13 cellular contexts compared by ENCODE assay signal in genomic region chr3:60594025-60594424, GRCh38.
A peak's percentile ranks its signal among the peaks of the same experiment; 100 is the strongest.
DNase-seq lines count a peak whose midpoint lies in the region; ATAC-seq, FAIRE-seq and TF ChIP-seq lines count a peak whose summit lies in the region.
"Had no signal": no experiment of that assay in that cellular context is flagged by ENCODE, and none has a peak within 500 bp of the region (broad histone marks: within the 10 kb centered on the region; RNA-seq: fewer than 3 reads in every experiment).

No MANE protein-coding gene starts in this region.

- FAIRE-seq in bronchial epithelial cell (lab: Jason Lieb, UNC) (no peak), kidney (lab: Jason Lieb, UNC) (no peak)
- FAIRE-seq: A204.1, G401.6 had no signal

- CTCF ChIA-PET in CD4-positive, alpha-beta memory T cell (lab: Charles Lee; ENCODE audit: partially characterized antibody), result no interaction called here

- DNase-seq in DMS79 treated with DMSO at 0.1 percent for 48 hours (lab: John Stamatoyannopoulos, UW), result peak; percentile 3
- no peak for DNase-seq in DMS79 (lab: John Stamatoyannopoulos, UW)
- DNase-seq in bronchial epithelial cell (ENCODE audit: low read depth), result peak; percentile 91
- DNase-seq in kidney, result peak; percentile 72
- peak; percentile 66 to 85 for DNase-seq in tibial nerve (ENCODE audit: low spot score in 2 of 2)
- DNase-seq in CD4-positive, alpha-beta memory T cell, result no peak
- no peak for DNase-seq in glutamatergic neuron
- DNase-seq: activated CD8-positive, alpha-beta memory T cell treated with anti-CD3 and anti-CD28 coated beads, Interleukin-2, amount 50 U/mL, for 48 hours; NCI-H2107; T-cell had no signal

- H3K4me3 ChIP-seq in bronchial epithelial cell (ENCODE audit: low read depth, low read length) (no peak overlapping the region), kidney (ENCODE audit: low read length in 2 of 2) (no peak overlapping the region), tibial nerve (no peak overlapping the region)
- H3K4me3 ChIP-seq in CD4-positive, alpha-beta memory T cell (ENCODE audit: low read length in 2 of 2), result no peak overlapping the region

- H3K36me3 ChIP-seq in bronchial epithelial cell (ENCODE audit: control insufficient read depth, insufficient read depth, low read length) (no peaks in the 10 kb centered on the region), kidney (ENCODE audit: control insufficient read depth in 1 of 2, insufficient read depth in 2 of 2, low read length in 2 of 2) (no peaks in the 10 kb centered on the region), tibial nerve (no peaks in the 10 kb centered on the region)
- H3K36me3 ChIP-seq in CD4-positive, alpha-beta memory T cell (ENCODE audit: insufficient read depth, low read length), result no peaks in the 10 kb centered on the region

- intact Hi-C loops in kidney (cut with DNase I), result no loop called here
- intact Hi-C loops in CD4-positive, alpha-beta memory T cell (cut with micrococcal nuclease), result no loop called here

- peaks cover 0 to 5% of the 10 kb centered on the region in 2 donors for H3K27me3 Mint-ChIP-seq in CD4-positive, alpha-beta memory T cell
- no peaks in the 10 kb centered on the region for H3K27me3 Mint-ChIP-seq in glutamatergic neuron (ENCODE audit: unreplicated experiment)

- no peak overlapping the region for H3K4me3 Mint-ChIP-seq in CD4-positive, alpha-beta memory T cell
- H3K4me3 Mint-ChIP-seq in glutamatergic neuron (ENCODE audit: unreplicated experiment), result no peak overlapping the region
- H3K4me3 Mint-ChIP-seq: T-cell had no signal

- no peaks in the 10 kb centered on the region for H3K27me3 ChIP-seq in bronchial epithelial cell (ENCODE audit: control insufficient read depth, insufficient read depth, low read length)
- H3K27me3 ChIP-seq in tibial nerve, result no peaks in the 10 kb centered on the region
- H3K27me3 ChIP-seq in CD4-positive, alpha-beta memory T cell (ENCODE audit: insufficient read depth, low read length), result no peaks in the 10 kb centered on the region

- no peaks in the 10 kb centered on the region for H3K4me1 Mint-ChIP-seq in CD4-positive, alpha-beta memory T cell
- H3K4me1 Mint-ChIP-seq in glutamatergic neuron (ENCODE audit: low read depth, unreplicated experiment), result no peaks in the 10 kb centered on the region
- H3K4me1 Mint-ChIP-seq: T-cell had no signal

- H3K9me3 ChIP-seq in kidney (ENCODE audit: control insufficient read depth in 1 of 2, low read length in 2 of 2) (no peaks in the 10 kb centered on the region), tibial nerve (no peaks in the 10 kb centered on the region)
- H3K9me3 ChIP-seq in CD4-positive, alpha-beta memory T cell (ENCODE audit: control insufficient read depth in 1 of 2, low read length in 2 of 2), result no peaks in the 10 kb centered on the region

- H3K36me3 Mint-ChIP-seq in CD4-positive, alpha-beta memory T cell, result no peaks in the 10 kb centered on the region
- no peaks in the 10 kb centered on the region for H3K36me3 Mint-ChIP-seq in glutamatergic neuron (ENCODE audit: unreplicated experiment)
- H3K36me3 Mint-ChIP-seq: T-cell had no signal

- no peaks in the 10 kb centered on the region for H3K9me3 Mint-ChIP-seq in CD4-positive, alpha-beta memory T cell
- H3K9me3 Mint-ChIP-seq in glutamatergic neuron (ENCODE audit: unreplicated experiment), result peaks cover 4% of the 10 kb centered on the region
- H3K9me3 Mint-ChIP-seq: T-cell had no signal

- no peak overlapping the region for H3K27ac Mint-ChIP-seq in CD4-positive, alpha-beta memory T cell
- H3K27ac Mint-ChIP-seq in glutamatergic neuron (ENCODE audit: unreplicated experiment), result no peak overlapping the region
- H3K27ac Mint-ChIP-seq: T-cell had no signal

- peak in 1 of 2 donors; percentile 37 for TF ChIP-seq EP300 in tibial nerve (IDR thresholded peaks at IDR 0.05)

- H3K4me1 ChIP-seq in kidney (ENCODE audit: control insufficient read depth in 1 of 2, insufficient read depth in 1 of 2, low read depth in 1 of 2, low read length in 2 of 2), result no peaks in the 10 kb centered on the region
- H3K4me1 ChIP-seq in tibial nerve, result peaks cover 0 to 10% (median 0%) of the 10 kb centered on the region in 4 donors
- no peaks in the 10 kb centered on the region for H3K4me1 ChIP-seq in CD4-positive, alpha-beta memory T cell (ENCODE audit: insufficient read depth, low read length)

- no peak overlapping the region for H3K27ac ChIP-seq in kidney (ENCODE audit: low read depth in 2 of 2, low read length in 2 of 2)
- H3K27ac ChIP-seq in tibial nerve, result no peak overlapping the region
- H3K27ac ChIP-seq in CD4-positive, alpha-beta memory T cell (ENCODE audit: low read depth, low read length), result no peak overlapping the region

- no peak overlapping the region for H3K9ac ChIP-seq in kidney (ENCODE audit: low read length in 2 of 2)

- WGBS in tibial nerve, 2 donors, result 16 to 17% methylated on average over 6 of the region's 6 CpGs

- TF ChIP-seq POLR2A in tibial nerve (IDR thresholded peaks at IDR 0.05), result no peak

- POLR2A ChIA-PET in CD4-positive, alpha-beta memory T cell (lab: Charles Lee; ENCODE audit: partially characterized antibody), result no interaction called here

- no peak for TF ChIP-seq CTCF in bronchial epithelial cell (IDR thresholded peaks at IDR 0.05; ENCODE audit: insufficient read depth, low read length, severe bottlenecking)
- no peak for TF ChIP-seq CTCF in kidney (IDR thresholded peaks at IDR 0.05; ENCODE audit: borderline replicate concordance, extremely low read depth, insufficient read depth)
- no peak for TF ChIP-seq CTCF in tibial nerve (IDR thresholded peaks at IDR 0.05)
- no peak for TF ChIP-seq CTCF in glutamatergic neuron (IDR thresholded peaks at IDR 0.05; ENCODE audit: partially characterized antibody, unreplicated experiment)

- ATAC-seq in HG03025 (IDR thresholded peaks at IDR 0.05; ENCODE audit: low FRiP score, unreplicated experiment), result no peak
- ATAC-seq: T-cell had no signal

Comparison
In these comparisons a context has a peak if more than half of its experiments do, and no peak if none do; other contexts are left out.
1. DNase-seq: peak in DMS79 treated with DMSO at 0.1 percent for 48 hours (single experiment), bronchial epithelial cell (single experiment), kidney (single experiment) and tibial nerve (2 of 2); none in DMS79 (single experiment), CD4-positive, alpha-beta memory T cell (0 of 5) and glutamatergic neuron (single experiment).